Comparison of ENCODE assay signal across 1 cellular context in genomic region chrX:103432841-103433240, GRCh38. TPM values are rescaled to one million over a fixed set of nuclear protein-coding genes. Genes with fewer than 3 reads are reported as not detected.
"Had no signal": no experiment of that assay in that cellular context is flagged by ENCODE, and none has a peak within 500 bp of the region (broad histone marks: within the 10 kb centered on the region; RNA-seq: fewer than 3 reads in every experiment).

No MANE protein-coding gene starts in this region.

RNA-seq across cellular contexts. Expression of gene BEX3, which starts 56.5 kb away (rescaled TPM):
- total RNA-seq: HT-29 had no signal
